Comparison of ENCODE assay signal across 8 cellular contexts in the genomic region with DNA sequence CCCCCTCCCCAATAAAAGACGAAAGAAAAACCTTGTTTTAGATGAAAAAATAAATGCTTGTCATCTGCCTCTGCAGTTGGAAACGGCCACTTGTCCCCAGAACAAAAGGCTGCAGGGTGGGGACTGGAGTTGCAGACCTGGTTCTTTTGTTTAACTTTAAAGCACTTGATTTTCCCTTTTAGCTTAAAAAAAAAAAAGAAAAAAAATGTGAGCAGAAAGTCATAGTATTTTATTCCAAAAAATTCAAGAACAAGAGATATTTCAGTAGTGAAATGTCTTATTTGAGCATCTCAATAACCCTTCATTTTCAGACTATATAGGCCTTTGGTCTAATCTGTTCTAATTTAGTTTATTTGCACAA. TPM values are rescaled to one million over a fixed set of nuclear protein-coding genes. Genes with fewer than 3 reads are reported as not detected.
A peak's percentile ranks its signal among the peaks of the same experiment; 100 is the strongest.
DNase-seq lines count a peak whose midpoint lies in the region; ATAC-seq and TF ChIP-seq lines count a peak whose summit lies in the region.

No MANE protein-coding gene starts in this region.

- peaks cover 13% of the 10 kb centered on the region for H3K4me1 ChIP-seq in ES-I3 (ENCODE audit: insufficient read depth, low read length)
- peaks cover 15% of the 10 kb centered on the region for H3K4me1 ChIP-seq in SJSA1 (replicated peaks)
- H3K4me1 ChIP-seq in esophagus squamous epithelium, result peaks cover 0 to 47% (median 4%) of the 10 kb centered on the region in 3 donors

- H3K9me3 ChIP-seq in ES-I3 (ENCODE audit: control insufficient read depth, insufficient read depth, low read length) (no peaks in the 10 kb centered on the region), SJSA1 (replicated peaks) (no peaks in the 10 kb centered on the region), esophagus squamous epithelium (no peaks in the 10 kb centered on the region)

- H3K36me3 ChIP-seq in ES-I3 (ENCODE audit: insufficient read depth, low read length) (0 out of 2 replicates have a peak, but pooled peaks cover 3% of the 10 kb centered on the region), SJSA1 (peaks cover 58% of the 10 kb centered on the region), esophagus squamous epithelium (no peaks in the 10 kb centered on the region)

- H3K27me3 ChIP-seq in SJSA1 (replicated peaks) (no peaks in the 10 kb centered on the region), esophagus squamous epithelium (peaks cover 0 to 83% (median 2%) of the 10 kb centered on the region in 4 donors)

- DNase-seq in SJSA1 (ENCODE audit: low read depth in 1 of 2, low spot score in 2 of 2) (no peak), esophagus squamous epithelium (lab: John Stamatoyannopoulos, UW) (no peak), progenitor cell of endocrine pancreas (ENCODE audit: low spot score, unreplicated experiment) (no peak), activated gamma-delta T cell (lab: John Stamatoyannopoulos, UW) (no peak), mesenteric fat pad (ENCODE audit: low spot score) (no peak)

- WGBS in esophagus squamous epithelium, 2 donors, result 0 to 3% methylated on average over 1 to 2 of the region's 2 CpGs

- ATAC-seq in HG03045 (IDR thresholded peaks at IDR 0.05; ENCODE audit: unreplicated experiment) (no peak), HG03571 (IDR thresholded peaks at IDR 0.05; ENCODE audit: unreplicated experiment) (no peak)

- H3K4me3 Mint-ChIP-seq in progenitor cell of endocrine pancreas (ENCODE audit: low read depth), result peak overlapping the region; percentile 90

- no peaks in the 10 kb centered on the region for H3K9me3 Mint-ChIP-seq in progenitor cell of endocrine pancreas (ENCODE audit: low read depth)

- no peaks in the 10 kb centered on the region for H3K36me3 Mint-ChIP-seq in progenitor cell of endocrine pancreas (ENCODE audit: insufficient read depth)

- peak overlapping the region; percentile 92 for H3K27ac Mint-ChIP-seq in progenitor cell of endocrine pancreas

- H3K27me3 Mint-ChIP-seq in progenitor cell of endocrine pancreas, result peaks cover 6% of the 10 kb centered on the region

- no peak for TF ChIP-seq POLR2A in esophagus squamous epithelium (IDR thresholded peaks at IDR 0.05)

- peak overlapping the region; percentile 88 for H3K9ac ChIP-seq in ES-I3 (ENCODE audit: low read depth, low read length)

- intact Hi-C loops in esophagus squamous epithelium (cut with DNase I), result no loop called here

- H3K4me3 ChIP-seq in SJSA1, result peak overlapping the region; percentile 76
- peak overlapping the region; percentile 48 to 73 (median 60) for H3K4me3 ChIP-seq in esophagus squamous epithelium

- H3K27ac ChIP-seq in SJSA1 (no peak overlapping the region), esophagus squamous epithelium (peak overlapping the region in 3 of 4 donors; percentile 71 to 88 (median 84))

- TF ChIP-seq CTCF in esophagus squamous epithelium (IDR thresholded peaks at IDR 0.05), result no peak
- no peak for TF ChIP-seq CTCF in progenitor cell of endocrine pancreas (IDR thresholded peaks at IDR 0.05; ENCODE audit: unreplicated experiment)

- peaks cover 6% of the 10 kb centered on the region for H3K4me1 Mint-ChIP-seq in progenitor cell of endocrine pancreas (ENCODE audit: low read depth)

RNA-seq across cellular contexts. Expression of a gene that starts 1.8 kb away (rescaled TPM):
- total RNA-seq in SJSA1 (2014; rRNA removed; shearing (Covaris generic)), result 93.8 and 195 TPM in 2 replicates
- total RNA-seq in esophagus squamous epithelium (100 to 1,000 TPM in 1 of 4 donors, 10 to 100 TPM in 2, 1 to 10 TPM in 1; 8.2 to 180 (median 29.6) TPM), progenitor cell of endocrine pancreas (58.6 and 63.8 TPM in 2 replicates), mesenteric fat pad (121 TPM)
